In the genomic region with DNA sequence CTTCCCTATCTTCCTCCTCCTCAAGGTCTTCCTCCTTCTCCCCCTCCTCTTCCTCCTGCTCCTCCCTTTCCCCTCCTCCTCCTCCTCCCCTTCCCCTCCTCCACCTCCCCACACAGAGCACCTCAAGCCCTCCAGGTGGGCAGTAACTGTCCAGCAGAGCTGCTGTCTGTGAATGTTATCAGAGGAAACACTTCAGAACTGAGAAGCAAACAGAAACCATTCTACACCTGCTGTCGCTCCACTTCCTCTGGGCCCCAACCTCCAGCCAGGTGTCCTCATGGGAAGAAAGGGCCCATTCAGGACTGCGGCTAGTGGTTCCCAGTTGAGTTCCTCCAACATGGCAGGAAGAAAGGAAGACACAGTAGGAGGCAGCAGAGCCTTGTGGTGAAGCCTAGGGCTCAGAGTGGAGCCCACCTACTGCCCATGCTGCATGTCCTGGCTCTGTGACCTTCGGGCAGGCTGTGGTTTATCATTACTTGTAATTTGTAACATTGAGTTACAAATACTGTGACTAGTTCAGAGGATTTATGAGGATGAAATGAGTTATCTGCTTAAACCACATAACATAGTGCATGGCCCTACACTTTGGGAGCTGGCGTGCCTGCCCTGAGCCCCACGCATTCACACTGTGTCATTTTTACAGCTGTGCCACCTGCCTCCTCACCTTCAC, we compare ENCODE assay signal across 8 cellular contexts.
DNase-seq lines count a peak whose midpoint lies in the region; ATAC-seq and TF ChIP-seq lines count a peak whose summit lies in the region.

No MANE protein-coding gene starts in this region.

- peaks cover 80% of the 10 kb centered on the region for H3K4me1 Mint-ChIP-seq in CD14-positive monocyte
- peaks cover 81 to 82% of the 10 kb centered on the region in 2 donors for H3K4me1 Mint-ChIP-seq in natural killer cell treated with Interleukin-12 subunit alpha and Interleukin-12 subunit beta and Interleukin-15 and Interleukin-18, amount 100 ng/mL, for 72 hours (ENCODE audit: low read depth in 2 of 2)

- H3K9me3 Mint-ChIP-seq in CD14-positive monocyte, result peaks cover 0 to 3% (median 0%) of the 10 kb centered on the region in 7 donors
- no peaks in the 10 kb centered on the region for H3K9me3 Mint-ChIP-seq in natural killer cell treated with Interleukin-12 subunit alpha and Interleukin-12 subunit beta and Interleukin-15 and Interleukin-18, amount 100 ng/mL, for 72 hours

- TF ChIP-seq CTCF in CD14-positive monocyte (IDR thresholded peaks at IDR 0.05) (no peak), OCI-LY3 (IDR thresholded peaks at IDR 0.05; ENCODE audit: low read depth, low read length) (peak; percentile 39)

- H3K27me3 ChIP-seq in OCI-LY3 (ENCODE audit: low read depth, low read length), result no peaks in the 10 kb centered on the region

- peak overlapping the region in 6 of 7 donors; percentile 3 to 91 (median 74) for H3K27ac Mint-ChIP-seq in CD14-positive monocyte
- peak overlapping the region; percentile 82 to 85 for H3K27ac Mint-ChIP-seq in natural killer cell treated with Interleukin-12 subunit alpha and Interleukin-12 subunit beta and Interleukin-15 and Interleukin-18, amount 100 ng/mL, for 72 hours

- peak overlapping the region; percentile 73 for H3K4me2 ChIP-seq in OCI-LY3 (ENCODE audit: low read length)

- H3K36me3 ChIP-seq in OCI-LY3 (replicated peaks; ENCODE audit: low read depth, low read length), result peaks cover 26% of the 10 kb centered on the region

- no peaks in the 10 kb centered on the region for H3K27me3 Mint-ChIP-seq in CD14-positive monocyte (ENCODE audit: low read depth in 3 of 3)
- no peaks in the 10 kb centered on the region for H3K27me3 Mint-ChIP-seq in natural killer cell treated with Interleukin-12 subunit alpha and Interleukin-12 subunit beta and Interleukin-15 and Interleukin-18, amount 100 ng/mL, for 72 hours

- H3K9me3 ChIP-seq in OCI-LY3 (ENCODE audit: insufficient read depth, low read length), result peaks cover 11% of the 10 kb centered on the region; the same call in 1 of the 2 replicates

- peaks cover 1 to 4% of the 10 kb centered on the region in 2 donors for H3K36me3 Mint-ChIP-seq in CD14-positive monocyte
- H3K36me3 Mint-ChIP-seq in natural killer cell treated with Interleukin-12 subunit alpha and Interleukin-12 subunit beta and Interleukin-15 and Interleukin-18, amount 100 ng/mL, for 72 hours, result peaks cover 7% of the 10 kb centered on the region

- DNase-seq in CD14-positive monocyte (ENCODE audit: low spot score), result no peak
- DNase-seq in natural killer cell treated with Interleukin-12 subunit alpha and Interleukin-12 subunit beta and Interleukin-15 and Interleukin-18, amount 100 ng/mL, for 72 hours (ENCODE audit: low spot score), result no peak
- DNase-seq in AML-193 (lab: John Stamatoyannopoulos, UW), result no peak
- DNase-seq in dedifferentiated amniotic fluid mesenchymal stem cell (ENCODE audit: extremely low spot score), result no peak
- DNase-seq in caudate nucleus (lab: John Stamatoyannopoulos, UW), result no peak

- peak overlapping the region; percentile 98 for H3K27ac ChIP-seq in OCI-LY3 (ENCODE audit: low read length)
- H3K27ac ChIP-seq in caudate nucleus (ENCODE audit: low read depth, low read length), result no peak overlapping the region

- intact Hi-C loops in CD14-positive monocyte (cut with micrococcal nuclease), result no loop called here

- peaks cover 98% of the 10 kb centered on the region for H3K4me1 ChIP-seq in OCI-LY3 (ENCODE audit: low read length)

- peaks cover 29% of the 10 kb centered on the region for H3K79me2 ChIP-seq in OCI-LY3 (ENCODE audit: low read length)

- no peak overlapping the region for H3K4me3 Mint-ChIP-seq in CD14-positive monocyte
- H3K4me3 Mint-ChIP-seq in natural killer cell treated with Interleukin-12 subunit alpha and Interleukin-12 subunit beta and Interleukin-15 and Interleukin-18, amount 100 ng/mL, for 72 hours, result peak overlapping the region; percentile 79

- no peak overlapping the region for H2AFZ ChIP-seq in OCI-LY3 (ENCODE audit: low read depth, low read length)

- no peaks in the 10 kb centered on the region for H4K20me1 ChIP-seq in OCI-LY3 (ENCODE audit: insufficient read depth, low read length)

- peak overlapping the region; percentile 53 for H3K4me3 ChIP-seq in OCI-LY3 (ENCODE audit: low read length)

- ATAC-seq in GM18909 (IDR thresholded peaks at IDR 0.05; ENCODE audit: poor library complexity, unreplicated experiment), result peak; percentile 47
- ATAC-seq in HG03135 (IDR thresholded peaks at IDR 0.05; ENCODE audit: unreplicated experiment), result peak; percentile 43
- peak in 1 of 2 donors; percentile 70 for ATAC-seq in natural killer cell treated with Interleukin-12 subunit alpha and Interleukin-12 subunit beta and Interleukin-15 and Interleukin-18, amount 100 ng/mL, for 72 hours

- peak overlapping the region; percentile 83 for H3K9ac ChIP-seq in OCI-LY3 (ENCODE audit: low read length)
